ENCODE assay signal across 16 cellular contexts in genomic region chr4:110270492-110271197, GRCh38.
DNase-seq lines count a peak whose midpoint lies in the region; ATAC-seq and TF ChIP-seq lines count a peak whose summit lies in the region.
"Had no signal": no experiment of that assay in that cellular context is flagged by ENCODE, and none has a peak within 500 bp of the region (broad histone marks: within the 10 kb centered on the region; RNA-seq: fewer than 3 reads in every experiment).

No MANE protein-coding gene starts in this region.

- POLR2A ChIA-PET in MCF 10A (lab: Yijun Ruan, JAX) = interaction anchor here (0.7 kb wide), 1 partner anchor 254 kb away, joined by 4 read pairs; no protein-coding TSS in a partner anchor
- POLR2A ChIA-PET in SK-N-SH (lab: Yijun Ruan, JAX) = no interaction called here

- H3K9ac ChIP-seq in SK-N-SH = no peak overlapping the region

- no peaks in the 10 kb centered on the region for H3K4me1 ChIP-seq in breast epithelium
- H3K4me1 ChIP-seq in SK-N-SH (ENCODE audit: control insufficient read depth in 1 of 2, insufficient read depth in 2 of 2, low read depth in 1 of 2, low read length in 1 of 2) = no peaks in the 10 kb centered on the region
- no peaks in the 10 kb centered on the region for H3K4me1 ChIP-seq in right cardiac atrium (ENCODE audit: control insufficient read depth, insufficient read depth, low read length)
- H3K4me1 ChIP-seq: prostate gland, tibial nerve had no signal

- H3K4me1 Mint-ChIP-seq in MCF 10A (ENCODE audit: insufficient read depth, unreplicated experiment) = peaks cover 6% of the 10 kb centered on the region
- H3K4me1 Mint-ChIP-seq: central memory CD8-positive, alpha-beta T cell had no signal

- intact Hi-C loops in MCF 10A (cut with micrococcal nuclease) (no loop called here), breast epithelium (cut with DNase I; ENCODE audit: low total_unique reads) (no loop called here), right cardiac atrium (cut with DNase I) (no loop called here)

- no peak for TF ChIP-seq RAD21 in SK-N-SH (IDR thresholded peaks at IDR 0.05; ENCODE audit: low read length)

- H3K9me3 ChIP-seq in breast epithelium (no peaks in the 10 kb centered on the region), SK-N-SH (no peaks in the 10 kb centered on the region), right cardiac atrium (ENCODE audit: control insufficient read depth, low read length) (no peaks in the 10 kb centered on the region)
- H3K9me3 ChIP-seq: prostate gland, tibial nerve had no signal

- no TSS peak for BruUV-seq in MCF 10A (replicated peaks; lab: Mats Ljungman, UMichigan)

- no peaks in the 10 kb centered on the region for H3K9me2 ChIP-seq in SK-N-SH

- TF ChIP-seq POLR2A in breast epithelium (IDR thresholded peaks at IDR 0.05) = no peak

- H3K4me3 ChIP-seq in breast epithelium = no peak overlapping the region
- H3K4me3 ChIP-seq in SK-N-SH (ENCODE audit: low read depth in 2 of 2, low read length in 1 of 2) = no peak overlapping the region
- H3K4me3 ChIP-seq in right cardiac atrium (ENCODE audit: low read length) = no peak overlapping the region
- H3K4me3 ChIP-seq: GM12878, prostate gland, tibial nerve had no signal

- H3K9me3 Mint-ChIP-seq in MCF 10A (ENCODE audit: unreplicated experiment) = no peaks in the 10 kb centered on the region
- H3K9me3 Mint-ChIP-seq: central memory CD8-positive, alpha-beta T cell; T-helper 1 cell treated with Interleukin-12 subunit alpha and Interleukin-12 subunit beta and Interleukin-4 antibody, amounts not matched to agents 30 μg/mL and 1 μg/mL, for 36 hours had no signal

- ATAC-seq in right cardiac atrium = no peak
- ATAC-seq: GM12878 had no signal

- H3K27ac ChIP-seq in breast epithelium (no peak overlapping the region), SK-N-SH (ENCODE audit: low read depth in 2 of 2, low read length in 1 of 2) (no peak overlapping the region; a peak in 1 of 4 replicates), right cardiac atrium (ENCODE audit: low read length) (no peak overlapping the region)
- H3K27ac ChIP-seq: prostate gland, tibial nerve had no signal

- H3K27me3 ChIP-seq in breast epithelium = no peaks in the 10 kb centered on the region
- H3K27me3 ChIP-seq in SK-N-SH (ENCODE audit: insufficient read depth) = no peaks in the 10 kb centered on the region
- no peaks in the 10 kb centered on the region for H3K27me3 ChIP-seq in right cardiac atrium (ENCODE audit: control insufficient read depth, insufficient read depth)
- H3K27me3 ChIP-seq: tibial nerve had no signal

- no peak overlapping the region for H3K4me2 ChIP-seq in SK-N-SH

- DNase-seq in MCF 10A (ENCODE audit: unreplicated experiment) = peak; percentile 83
- DNase-seq in breast epithelium (ENCODE audit: low spot score in 2 of 2) = no peak
- DNase-seq in SK-N-SH = no peak
- peak; percentile 85 for DNase-seq in fibroblast of peridontal ligament (ENCODE audit: extremely low read depth)
- DNase-seq in activated CD4-positive, alpha-beta T cell treated with anti-CD3 and anti-CD28 coated beads, Interleukin-2, amount 50 U/mL, for 4 hours = no peak
- DNase-seq in right cardiac atrium = no peak
- DNase-seq in NCI-H524 (lab: John Stamatoyannopoulos, UW) = no peak
- DNase-seq in NAMALWA (ENCODE audit: low spot score) = no peak
- DNase-seq: activated CD4-positive, alpha-beta T cell treated with anti-CD3 and anti-CD28 coated beads, Interleukin-2, amount 50 U/mL, for 48 hours; activated effector memory CD4-positive, alpha-beta T cell treated with anti-CD3 and anti-CD28 coated beads, Interleukin-2, amount 50 U/mL, for 16 hours; NCI-H1048 had no signal

- H4K20me1 ChIP-seq in SK-N-SH (ENCODE audit: insufficient read depth) = no peaks in the 10 kb centered on the region

- H3K4me3 Mint-ChIP-seq in MCF 10A (ENCODE audit: unreplicated experiment) = no peak overlapping the region
- H3K4me3 Mint-ChIP-seq: central memory CD8-positive, alpha-beta T cell; T-helper 1 cell treated with Interleukin-12 subunit alpha and Interleukin-12 subunit beta and Interleukin-4 antibody, amounts not matched to agents 30 μg/mL and 1 μg/mL, for 36 hours had no signal

- TF ChIP-seq CTCF in MCF 10A (IDR thresholded peaks at IDR 0.05; ENCODE audit: unreplicated experiment) (no peak), breast epithelium (IDR thresholded peaks at IDR 0.05) (no peak), SK-N-SH (IDR thresholded peaks at IDR 0.05) (no peak)

- H3K36me3 ChIP-seq in breast epithelium (no peaks in the 10 kb centered on the region), SK-N-SH (replicated peaks in 1 of 2; ENCODE audit: control insufficient read depth in 1 of 2, insufficient read depth in 2 of 2, low read length in 1 of 2) (no peaks in the 10 kb centered on the region)
- H3K36me3 ChIP-seq: prostate gland, tibial nerve had no signal

- no peaks in the 10 kb centered on the region for H3K36me3 Mint-ChIP-seq in MCF 10A (ENCODE audit: insufficient read depth, unreplicated experiment)

- H3K27ac Mint-ChIP-seq in MCF 10A (ENCODE audit: low read depth, unreplicated experiment) = peak overlapping the region; percentile 14
- H3K27ac Mint-ChIP-seq: T-helper 1 cell treated with Interleukin-12 subunit alpha and Interleukin-12 subunit beta and Interleukin-4 antibody, amounts not matched to agents 30 μg/mL and 1 μg/mL, for 36 hours had no signal

- 41% methylated on average over 3 of the region's 3 CpGs for WGBS in SK-N-SH (ENCODE audit: low lambda C conversion rate)
- 70% methylated on average over 3 of the region's 3 CpGs for WGBS in right cardiac atrium

- no peak overlapping the region for H2AFZ ChIP-seq in SK-N-SH (ENCODE audit: low read depth)

- CTCF ChIA-PET in MCF 10A (lab: Yijun Ruan, JAX) = interaction anchor here (0.8 kb wide), 1 partner anchor 241 kb away, joined by 3 read pairs; no protein-coding TSS in a partner anchor
- CTCF ChIA-PET in SK-N-SH (lab: Yijun Ruan, JAX) = no interaction called here

- peaks cover 4% of the 10 kb centered on the region for H3F3A ChIP-seq in SK-N-SH (replicated peaks; ENCODE audit: insufficient read depth)

- H3K27me3 Mint-ChIP-seq in MCF 10A (ENCODE audit: insufficient read depth, unreplicated experiment) = no peaks in the 10 kb centered on the region

- no peaks in the 10 kb centered on the region for H3K79me2 ChIP-seq in SK-N-SH (ENCODE audit: insufficient read depth)

- no peak for TF ChIP-seq EP300 in SK-N-SH (IDR thresholded peaks at IDR 0.05; ENCODE audit: borderline replicate concordance in 1 of 2, low read depth in 1 of 2, low read length in 1 of 2)

TF ChIP-seq in SK-N-SH, 30 proteins besides CTCF, POLR2A, EP300 and RAD21:
- TF ChIP-seq RCOR1 (IDR thresholded peaks at IDR 0.05; ENCODE audit: low read length) (no peak), FOSL2 (IDR thresholded peaks at IDR 0.05; ENCODE audit: borderline replicate concordance, low read depth) (peak; percentile 62; the same call in 1 of the 2 replicates), TCF12 (IDR thresholded peaks at IDR 0.05) (peak; percentile 25; the same call in 1 of the 2 replicates), NRF1 (IDR thresholded peaks at IDR 0.05; ENCODE audit: low read depth, low read length) (no peak), PBX3 (IDR thresholded peaks at IDR 0.05) (peak; percentile 11; the same call in 1 of the 2 replicates)

Comparison
In these comparisons a context has a peak if more than half of its experiments do, and no peak if none do; other contexts are left out.
1. DNase-seq: peak in MCF 10A (single experiment) and fibroblast of peridontal ligament (single experiment); none in breast epithelium (0 of 2), SK-N-SH (single experiment), activated CD4-positive, alpha-beta T cell treated with anti-CD3 and anti-CD28 coated beads, Interleukin-2, amount 50 U/mL, for 4 hours (0 of 2), right cardiac atrium (0 of 3), NCI-H524 (0 of 2) and NAMALWA (single experiment).